2 cellular contexts compared by ENCODE assay signal in the genomic region with DNA sequence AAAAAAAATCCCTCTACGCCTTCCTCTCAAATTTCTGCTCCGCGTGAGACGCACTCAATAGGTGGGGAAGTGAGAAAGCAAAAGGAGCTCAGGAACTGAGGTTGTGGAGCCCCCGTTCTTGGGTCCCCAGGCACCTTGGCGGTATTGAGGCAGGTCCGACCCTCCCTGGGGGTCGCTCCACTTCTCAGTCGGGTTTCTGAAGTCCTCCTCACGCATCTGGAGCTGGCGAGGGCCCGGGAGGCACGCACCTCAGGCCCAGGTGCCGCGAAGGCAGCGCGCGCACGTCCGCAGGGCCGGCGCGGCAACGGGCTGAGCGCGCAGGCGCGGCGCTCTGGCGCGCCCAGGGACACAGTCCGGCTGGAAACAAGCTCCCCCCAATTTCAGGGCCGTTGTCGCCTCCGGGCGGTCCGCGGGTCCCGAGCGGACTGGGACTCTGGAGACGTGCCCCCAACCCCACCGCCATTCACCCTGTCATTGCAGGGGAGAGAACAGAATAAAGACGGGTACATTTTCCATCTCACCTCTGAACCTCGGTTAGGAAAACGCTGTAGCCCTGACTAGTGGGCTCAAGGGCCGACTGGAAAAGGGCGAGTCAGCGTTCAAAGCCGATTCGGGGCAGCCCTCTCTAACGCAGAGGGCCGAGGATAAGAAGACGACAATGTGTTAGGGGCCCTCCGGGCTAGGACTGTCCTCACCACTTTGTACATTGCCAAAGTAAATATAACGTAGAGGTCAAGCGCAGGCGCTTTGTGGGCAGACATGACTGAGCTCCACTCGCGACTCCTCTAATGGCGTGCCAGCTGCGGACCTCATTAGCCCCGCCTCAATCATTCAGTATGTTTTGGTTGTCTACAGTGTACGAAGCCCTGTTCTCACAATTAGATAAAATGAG.
TF ChIP-seq lines count a peak whose summit lies in the region.

A gene with protein sequence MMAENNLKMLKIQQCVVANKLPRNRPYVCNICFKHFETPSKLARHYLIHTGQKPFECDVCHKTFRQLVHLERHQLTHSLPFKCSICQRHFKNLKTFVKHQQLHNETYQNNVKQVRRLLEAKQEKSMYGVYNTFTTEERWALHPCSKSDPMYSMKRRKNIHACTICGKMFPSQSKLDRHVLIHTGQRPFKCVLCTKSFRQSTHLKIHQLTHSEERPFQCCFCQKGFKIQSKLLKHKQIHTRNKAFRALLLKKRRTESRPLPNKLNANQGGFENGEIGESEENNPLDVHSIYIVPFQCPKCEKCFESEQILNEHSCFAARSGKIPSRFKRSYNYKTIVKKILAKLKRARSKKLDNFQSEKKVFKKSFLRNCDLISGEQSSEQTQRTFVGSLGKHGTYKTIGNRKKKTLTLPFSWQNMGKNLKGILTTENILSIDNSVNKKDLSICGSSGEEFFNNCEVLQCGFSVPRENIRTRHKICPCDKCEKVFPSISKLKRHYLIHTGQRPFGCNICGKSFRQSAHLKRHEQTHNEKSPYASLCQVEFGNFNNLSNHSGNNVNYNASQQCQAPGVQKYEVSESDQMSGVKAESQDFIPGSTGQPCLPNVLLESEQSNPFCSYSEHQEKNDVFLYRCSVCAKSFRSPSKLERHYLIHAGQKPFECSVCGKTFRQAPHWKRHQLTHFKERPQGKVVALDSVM (minus strand): TSS at position 306 of the 892 bp plus-strand sequence. CDS start 4,853 bp downstream, outside the sequence.

TF ChIP-seq in IMR-90, 13 proteins besides CTCF, POLR2A, EP300 and RAD21:
- TF ChIP-seq SMC3 (IDR thresholded peaks at IDR 0.05; ENCODE audit: low read depth, low read length) (no peak), MAZ (IDR thresholded peaks at IDR 0.05; ENCODE audit: borderline replicate concordance, low read depth, low read length) (peak; percentile 75; the same call in 1 of the 2 replicates), MXI1 (IDR thresholded peaks at IDR 0.05; ENCODE audit: borderline replicate concordance, low read depth, low read length) (0 out of 2 replicates have a peak, but pooled peaks have one; percentile 59)
- TF ChIP-seq, protein P1, sequence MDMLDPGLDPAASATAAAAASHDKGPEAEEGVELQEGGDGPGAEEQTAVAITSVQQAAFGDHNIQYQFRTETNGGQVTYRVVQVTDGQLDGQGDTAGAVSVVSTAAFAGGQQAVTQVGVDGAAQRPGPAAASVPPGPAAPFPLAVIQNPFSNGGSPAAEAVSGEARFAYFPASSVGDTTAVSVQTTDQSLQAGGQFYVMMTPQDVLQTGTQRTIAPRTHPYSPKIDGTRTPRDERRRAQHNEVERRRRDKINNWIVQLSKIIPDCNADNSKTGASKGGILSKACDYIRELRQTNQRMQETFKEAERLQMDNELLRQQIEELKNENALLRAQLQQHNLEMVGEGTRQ (IDR thresholded peaks at IDR 0.05; ENCODE audit: low read depth, low read length): 0 out of 2 replicates have a peak, but pooled peaks have one; percentile 6
TF ChIP-seq in IMR-90: peak in this region for 3.

TF ChIP-seq in PFSK-1, 5 proteins besides CTCF, POLR2A, EP300 and RAD21:
- TF ChIP-seq SIN3A (IDR thresholded peaks at IDR 0.05; ENCODE audit: borderline replicate concordance, insufficient read depth, low read length) (no peak), POLR2AphosphoS5 (IDR thresholded peaks at IDR 0.05; ENCODE audit: low read depth, low read length) (peak; percentile 86), TAF1 (IDR thresholded peaks at IDR 0.05; ENCODE audit: borderline replicate concordance, insufficient read depth, low read length) (peak; percentile 98), FOXP2 (optimal IDR thresholded peaks at IDR 0.05; ENCODE audit: borderline replicate concordance, extremely low read depth, extremely low read length, insufficient read depth) (peak; percentile 93)
- TF ChIP-seq, protein P2, sequence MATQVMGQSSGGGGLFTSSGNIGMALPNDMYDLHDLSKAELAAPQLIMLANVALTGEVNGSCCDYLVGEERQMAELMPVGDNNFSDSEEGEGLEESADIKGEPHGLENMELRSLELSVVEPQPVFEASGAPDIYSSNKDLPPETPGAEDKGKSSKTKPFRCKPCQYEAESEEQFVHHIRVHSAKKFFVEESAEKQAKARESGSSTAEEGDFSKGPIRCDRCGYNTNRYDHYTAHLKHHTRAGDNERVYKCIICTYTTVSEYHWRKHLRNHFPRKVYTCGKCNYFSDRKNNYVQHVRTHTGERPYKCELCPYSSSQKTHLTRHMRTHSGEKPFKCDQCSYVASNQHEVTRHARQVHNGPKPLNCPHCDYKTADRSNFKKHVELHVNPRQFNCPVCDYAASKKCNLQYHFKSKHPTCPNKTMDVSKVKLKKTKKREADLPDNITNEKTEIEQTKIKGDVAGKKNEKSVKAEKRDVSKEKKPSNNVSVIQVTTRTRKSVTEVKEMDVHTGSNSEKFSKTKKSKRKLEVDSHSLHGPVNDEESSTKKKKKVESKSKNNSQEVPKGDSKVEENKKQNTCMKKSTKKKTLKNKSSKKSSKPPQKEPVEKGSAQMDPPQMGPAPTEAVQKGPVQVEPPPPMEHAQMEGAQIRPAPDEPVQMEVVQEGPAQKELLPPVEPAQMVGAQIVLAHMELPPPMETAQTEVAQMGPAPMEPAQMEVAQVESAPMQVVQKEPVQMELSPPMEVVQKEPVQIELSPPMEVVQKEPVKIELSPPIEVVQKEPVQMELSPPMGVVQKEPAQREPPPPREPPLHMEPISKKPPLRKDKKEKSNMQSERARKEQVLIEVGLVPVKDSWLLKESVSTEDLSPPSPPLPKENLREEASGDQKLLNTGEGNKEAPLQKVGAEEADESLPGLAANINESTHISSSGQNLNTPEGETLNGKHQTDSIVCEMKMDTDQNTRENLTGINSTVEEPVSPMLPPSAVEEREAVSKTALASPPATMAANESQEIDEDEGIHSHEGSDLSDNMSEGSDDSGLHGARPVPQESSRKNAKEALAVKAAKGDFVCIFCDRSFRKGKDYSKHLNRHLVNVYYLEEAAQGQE (IDR thresholded peaks at IDR 0.05; ENCODE audit: insufficient read depth in 1 of 2, low read depth in 2 of 2, low read length in 2 of 2): peak in 1 of 2 experiments; percentile 72; a peak in 2 of 4 replicates
TF ChIP-seq in PFSK-1: peak in this region for 4.
